In genomic region chr14:76710093-76711010, GRCh38 we compare ENCODE assay signal across 8 cellular contexts. TPM values are rescaled to one million over a fixed set of nuclear protein-coding genes. Genes with fewer than 3 reads are reported as not detected.
DNase-seq lines count a peak whose midpoint lies in the region; ATAC-seq and TF ChIP-seq lines count a peak whose summit lies in the region.
"Had no signal": no experiment of that assay in that cellular context is flagged by ENCODE, and none has a peak within 500 bp of the region (broad histone marks: within the 10 kb centered on the region; RNA-seq: fewer than 3 reads in every experiment).

No MANE protein-coding gene starts in this region.

- intact Hi-C loops in left colon (cut with DNase I, micrococcal nuclease): no loop called here

- no peak overlapping the region for H3K4me3 ChIP-seq in OCI-LY1 (ENCODE audit: low read depth, low read length, poor library complexity, severe bottlenecking)
- no peak overlapping the region for H3K4me3 ChIP-seq in cardiac fibroblast (replicated peaks in 1 of 2; ENCODE audit: low read depth in 2 of 2, low read length in 2 of 2)
- H3K4me3 ChIP-seq: skin epidermis had no signal

- H3K9me2 ChIP-seq in OCI-LY1 (ENCODE audit: low read depth, low read length): no peaks in the 10 kb centered on the region

- no peaks in the 10 kb centered on the region for H3K36me3 ChIP-seq in OCI-LY1 (ENCODE audit: insufficient read depth, low read length)

- no peak overlapping the region for H2AFZ ChIP-seq in OCI-LY1 (ENCODE audit: low read length)

- H3K36me3 Mint-ChIP-seq in type B pancreatic cell: no peaks in the 10 kb centered on the region

- peak; percentile 9 for DNase-seq in DMS79 (lab: John Stamatoyannopoulos, UW)
- peak; percentile 18 for DNase-seq in HT1080 (ENCODE audit: low read depth)
- DNase-seq in cardiac fibroblast (ENCODE audit: low read depth in 2 of 2): peak; percentile 66 to 69
- DNase-seq in left colon: peak in 1 of 2 donors; percentile 16
- peak; percentile 6 for DNase-seq in type B pancreatic cell (ENCODE audit: extremely low spot score, unreplicated experiment)
- DNase-seq in NCI-H1048 (lab: John Stamatoyannopoulos, UW): no peak

- no peaks in the 10 kb centered on the region for H3F3A ChIP-seq in OCI-LY1 (ENCODE audit: insufficient read depth, low read length)

- peak; percentile 54 for ATAC-seq in left colon

- no peaks in the 10 kb centered on the region for H3K4me1 ChIP-seq in OCI-LY1 (ENCODE audit: insufficient read depth, low read length, severe bottlenecking)

- H3K4me3 Mint-ChIP-seq in type B pancreatic cell: no peak overlapping the region

- H3K27ac ChIP-seq in OCI-LY1 (ENCODE audit: low read depth, low read length, poor library complexity, severe bottlenecking): no peak overlapping the region
- H3K27ac ChIP-seq: skin epidermis had no signal

- H3K4me2 ChIP-seq in OCI-LY1 (ENCODE audit: low read length): no peak overlapping the region

- no peaks in the 10 kb centered on the region for H3K9me3 ChIP-seq in OCI-LY1 (ENCODE audit: low read length)

- peaks cover 8% of the 10 kb centered on the region for H3K27me3 Mint-ChIP-seq in type B pancreatic cell

- no peak overlapping the region for H3K9ac ChIP-seq in OCI-LY1 (ENCODE audit: low read length)

- H3K79me2 ChIP-seq in OCI-LY1 (ENCODE audit: insufficient read depth, low read length): no peaks in the 10 kb centered on the region

- no peaks in the 10 kb centered on the region for H3K9me3 Mint-ChIP-seq in type B pancreatic cell

- no peaks in the 10 kb centered on the region for H4K20me1 ChIP-seq in OCI-LY1 (ENCODE audit: insufficient read depth, low read length)

- no peak overlapping the region for H3K27ac Mint-ChIP-seq in type B pancreatic cell

- H3K27me3 ChIP-seq in OCI-LY1 (ENCODE audit: insufficient read depth, low read length): no peaks in the 10 kb centered on the region

- H3K4me1 Mint-ChIP-seq in type B pancreatic cell (ENCODE audit: unreplicated experiment): peaks cover 14% of the 10 kb centered on the region

- TF ChIP-seq CTCF in OCI-LY1 (IDR thresholded peaks at IDR 0.05; ENCODE audit: low read length) (peak; percentile 80), cardiac fibroblast (IDR thresholded peaks at IDR 0.05; ENCODE audit: low read depth, low read length) (peak; percentile 75), type B pancreatic cell (conservative IDR thresholded peaks at IDR 0.05) (peak; percentile 88)

RNA-seq across cellular contexts. Expression of gene VASH1, which starts 50.9 kb away (rescaled TPM):
- 0.30 and 0.55 TPM in 2 replicates for total RNA-seq in HT1080 (2014; rRNA removed; shearing (Covaris generic))
- polyA plus RNA-seq in HT1080 (2015; cell fraction: cytosol; rRNA removed): 1.2 and 1.3 TPM in 2 replicates
- polyA plus RNA-seq in HT1080 (2015; cell fraction: nucleus; rRNA removed): 2.8 and 4.3 TPM in 2 replicates
- total RNA-seq in left colon: 1 to 10 TPM; 1.6 to 5.6 TPM
- total RNA-seq in type B pancreatic cell (ENCODE audit: low replicate concordance): 4.3 and 28.8 TPM in 2 replicates
